ENCODE assay signal across 7 cellular contexts in genomic region chr2:159090514-159091201, GRCh38.
DNase-seq lines count a peak whose midpoint lies in the region; ATAC-seq, FAIRE-seq and TF ChIP-seq lines count a peak whose summit lies in the region.

No MANE protein-coding gene starts in this region.

- no peak for TF ChIP-seq EP300 in K562 (IDR thresholded peaks at IDR 0.05; ENCODE audit: low read length)

- ATAC-seq in GM19035 (IDR thresholded peaks at IDR 0.05; ENCODE audit: unreplicated experiment) (peak; percentile 74), HG03097 (IDR thresholded peaks at IDR 0.05; ENCODE audit: low FRiP score, unreplicated experiment) (peak; percentile 46), K562 (no peak; the same call in 1 of the 3 replicates), HG03175 (IDR thresholded peaks at IDR 0.05; ENCODE audit: unreplicated experiment) (no peak)

- CTCF ChIA-PET in K562 (lab: Yijun Ruan, JAX; ENCODE audit: low intra/inter-chr PET ratio), result no interaction called here

- H3K79me2 ChIP-seq in K562 (ENCODE audit: control insufficient read depth, insufficient read depth, low read length), result no peaks in the 10 kb centered on the region

- H3K4me2 ChIP-seq in K562 (ENCODE audit: insufficient read depth, low read length), result no peak overlapping the region

- no peak overlapping the region; a peak in 1 of 4 replicates for H3K9ac ChIP-seq in K562 (ENCODE audit: insufficient read depth in 1 of 2, low read depth in 2 of 2, low read length in 2 of 2)

- no peak for DNase-seq in K562 (ENCODE audit: extremely low read depth in 1 of 4, low spot score in 3 of 4)
- DNase-seq in mesothelial cell of epicardium (ENCODE audit: low spot score in 2 of 2, unreplicated experiment in 2 of 2), result no peak
- no peak for DNase-seq in glutamatergic neuron
- no peak for DNase-seq in COR-L47 (lab: John Stamatoyannopoulos, UW)

- H3K9me3 ChIP-seq in K562 (replicated peaks; ENCODE audit: control insufficient read depth, insufficient read depth, low read depth, low read length), result no peaks in the 10 kb centered on the region

- no peak for FAIRE-seq in K562 (lab: Jason Lieb, UNC)

- no TSS peak for BruUV-seq in K562 (replicated peaks; lab: Mats Ljungman, UMichigan)

- WGBS in K562 (ENCODE audit: insufficient coverage, low coverage, missing lambda C conversion rate), result 30% methylated on average over 11 of the region's 11 CpGs

- H3K9me3 Mint-ChIP-seq in mesothelial cell of epicardium (peaks cover under 1% of the 10 kb centered on the region), glutamatergic neuron (ENCODE audit: unreplicated experiment) (peaks cover 2% of the 10 kb centered on the region)

- peaks cover 4 to 22% of the 10 kb centered on the region in 2 experiments; a peak in 4 of 5 replicates for H3K27me3 ChIP-seq in K562 (ENCODE audit: control insufficient read depth in 2 of 2, insufficient read depth in 2 of 2, low read length in 2 of 2)

- no peaks in the 10 kb centered on the region for H3K9me1 ChIP-seq in K562 (ENCODE audit: control insufficient read depth, insufficient read depth, low read length)

- in situ Hi-C loops in K562 (cut with MboI), result no loop called here

- TF ChIP-seq CTCF in K562 (IDR thresholded peaks at IDR 0.05 in 2 of 3, conservative IDR thresholded peaks at IDR 0.05 in 1 of 3; ENCODE audit: insufficient read depth in 2 of 3, low read depth in 1 of 3, low read length in 3 of 3) (no peak), mesothelial cell of epicardium (IDR thresholded peaks at IDR 0.05; ENCODE audit: unreplicated experiment) (no peak), glutamatergic neuron (IDR thresholded peaks at IDR 0.05; ENCODE audit: partially characterized antibody, unreplicated experiment) (no peak)

- H4K20me1 ChIP-seq in K562 (replicated peaks; ENCODE audit: control insufficient read depth, insufficient read depth, low read length), result no peaks in the 10 kb centered on the region

- H3K4me3 ChIP-seq in K562, result no peak overlapping the region

- H3K27me3 Mint-ChIP-seq in mesothelial cell of epicardium (ENCODE audit: low read depth), result no peaks in the 10 kb centered on the region
- no peaks in the 10 kb centered on the region for H3K27me3 Mint-ChIP-seq in glutamatergic neuron (ENCODE audit: unreplicated experiment)

- H3K36me3 Mint-ChIP-seq in mesothelial cell of epicardium, result peaks cover 6% of the 10 kb centered on the region
- peaks cover 1% of the 10 kb centered on the region for H3K36me3 Mint-ChIP-seq in glutamatergic neuron (ENCODE audit: unreplicated experiment)

- no peak for TF ChIP-seq RAD21 in K562 (CRISPR knock-in tag; conservative IDR thresholded peaks at IDR 0.05 in 1 of 2, IDR thresholded peaks at IDR 0.05 in 1 of 2)

- H3K27ac Mint-ChIP-seq in mesothelial cell of epicardium (peak overlapping the region; percentile 91), glutamatergic neuron (ENCODE audit: unreplicated experiment) (no peak overlapping the region)

- H3K4me1 Mint-ChIP-seq in mesothelial cell of epicardium (peaks cover 79% of the 10 kb centered on the region), glutamatergic neuron (ENCODE audit: low read depth, unreplicated experiment) (peaks cover 5% of the 10 kb centered on the region)

- H3K4me3 Mint-ChIP-seq in mesothelial cell of epicardium (no peak overlapping the region), glutamatergic neuron (ENCODE audit: unreplicated experiment) (no peak overlapping the region)

- H2AFZ ChIP-seq in K562 (ENCODE audit: low read depth, low read length), result no peak overlapping the region

- no peak overlapping the region for H3K27ac ChIP-seq in K562 (ENCODE audit: extremely low read depth, low read depth, low read length)

- intact Hi-C loops in K562 (cut with micrococcal nuclease), result no loop called here

- H3K4me1 ChIP-seq in K562 (replicated peaks in 1 of 2; ENCODE audit: control insufficient read depth in 2 of 2, insufficient read depth in 2 of 2, low read length in 2 of 2), result no peaks in the 10 kb centered on the region

- H3K36me3 ChIP-seq in K562 (ENCODE audit: control insufficient read depth, insufficient read depth, low read length), result no peaks in the 10 kb centered on the region

- POLR2A ChIA-PET in K562 (lab: Yijun Ruan, JAX), result no interaction called here

- no peak for TF ChIP-seq POLR2A in K562 (conservative IDR thresholded peaks at IDR 0.05)

TF ChIP-seq in K562, 482 proteins besides CTCF, POLR2A, EP300 and RAD21:
- TF ChIP-seq PBX2 (CRISPR knock-in tag; IDR thresholded peaks at IDR 0.05; ENCODE audit: low read depth) (no peak), PBX2 (tag; conservative IDR thresholded peaks at IDR 0.05; ENCODE audit: low read depth) (peak; percentile 52; the same call in 1 of the 2 replicates), NELFE (IDR thresholded peaks at IDR 0.05; ENCODE audit: insufficient read depth, insufficient read length) (no peak), PKNOX1 (IDR thresholded peaks at IDR 0.05) (peak; percentile 64), MEIS2 (IDR thresholded peaks at IDR 0.05; ENCODE audit: partially characterized antibody) (peak; percentile 63)

Comparison
In these comparisons a context has a peak if more than half of its experiments do, and no peak if none do; other contexts are left out.
1. ATAC-seq: peak in GM19035 (single experiment) and HG03097 (single experiment); none in K562 (single experiment) and HG03175 (single experiment).